25 cellular contexts compared by ENCODE assay signal in genomic region chr6:63824722-63825121, GRCh38.
A peak's percentile ranks its signal among the peaks of the same experiment; 100 is the strongest.
DNase-seq lines count a peak whose midpoint lies in the region; ATAC-seq, FAIRE-seq and TF ChIP-seq lines count a peak whose summit lies in the region.
"Had no signal": no experiment of that assay in that cellular context is flagged by ENCODE, and none has a peak within 500 bp of the region (broad histone marks: within the 10 kb centered on the region; RNA-seq: fewer than 3 reads in every experiment).

No MANE protein-coding gene starts in this region.

- no peak overlapping the region for H4K8ac ChIP-seq in H1 (ENCODE audit: extremely low read depth, insufficient read depth, low read length)

- H3K4ac ChIP-seq in H1 (replicated peaks; ENCODE audit: insufficient read length, low read depth, low read length), result no peak overlapping the region

- H3K4me1 ChIP-seq in H1 (replicated peaks in 1 of 4; ENCODE audit: control insufficient read depth in 3 of 4, insufficient read depth in 4 of 4, low read length in 3 of 4), result no peaks in the 10 kb centered on the region
- H3K4me1 ChIP-seq in neural progenitor cell, result peaks cover 14% of the 10 kb centered on the region
- peaks cover 0 to 34% (median 4%) of the 10 kb centered on the region in 5 donors for H3K4me1 ChIP-seq in subcutaneous abdominal adipose tissue (ENCODE audit: control insufficient read depth in 5 of 5, insufficient read depth in 5 of 5, low read length in 5 of 5)
- H3K4me1 ChIP-seq in left lung, result no peaks in the 10 kb centered on the region
- H3K4me1 ChIP-seq: BE2C, BLaER1 had no signal

- no peaks in the 10 kb centered on the region for H3K36me3 Mint-ChIP-seq in neural progenitor cell
- H3K36me3 Mint-ChIP-seq: CD14-positive monocyte; CD4-positive, alpha-beta memory T cell; CD4-positive, CD25-positive, alpha-beta regulatory T cell; CD8-positive, alpha-beta memory T cell had no signal

- TF ChIP-seq EP300 in H1 (IDR thresholded peaks at IDR 0.05; ENCODE audit: borderline replicate concordance in 1 of 2, low read depth in 2 of 2, low read length in 2 of 2), result no peak

- no peak for ATAC-seq in HG03354 (IDR thresholded peaks at IDR 0.05; ENCODE audit: poor library complexity, severe bottlenecking, unreplicated experiment)
- ATAC-seq in left lung, result no peak

- H2BK5ac ChIP-seq in H1 (ENCODE audit: low read depth, low read length), result no peak overlapping the region

- H3F3A ChIP-seq in neural progenitor cell (ENCODE audit: low read depth), result peaks cover 8% of the 10 kb centered on the region

- H2BK12ac ChIP-seq in H1 (ENCODE audit: low read depth, low read length), result no peak overlapping the region

- H3K4me2 ChIP-seq in H1 (ENCODE audit: insufficient read depth in 1 of 2, low read depth in 2 of 2, low read length in 2 of 2), result no peak overlapping the region
- no peak overlapping the region for H3K4me2 ChIP-seq in neural progenitor cell
- H3K4me2 ChIP-seq: BLaER1 had no signal

- H3K79me1 ChIP-seq in H1 (ENCODE audit: low read depth, low read length), result no peaks in the 10 kb centered on the region

- H3K27ac ChIP-seq in H1 (ENCODE audit: low read depth, low read length), result no peak overlapping the region
- H3K27ac ChIP-seq in neural progenitor cell, result no peak overlapping the region
- peak overlapping the region; percentile 58 for H3K27ac ChIP-seq in subcutaneous abdominal adipose tissue (ENCODE audit: low read depth, low read length)
- no peak overlapping the region for H3K27ac ChIP-seq in left lung
- H3K27ac ChIP-seq: BLaER1 had no signal

- TF ChIP-seq CTCF in H1 (IDR thresholded peaks at IDR 0.05; ENCODE audit: control extremely low read depth in 1 of 3, insufficient read depth in 1 of 3, low read depth in 1 of 3, low read length in 3 of 3), result no peak
- no peak for TF ChIP-seq CTCF in neural progenitor cell (IDR thresholded peaks at IDR 0.05)
- TF ChIP-seq CTCF in left lung (IDR thresholded peaks at IDR 0.05), result no peak

- H3K27me3 Mint-ChIP-seq in neural progenitor cell (ENCODE audit: insufficient read depth, low read depth), result no peaks in the 10 kb centered on the region

- no peaks in the 10 kb centered on the region for H3K23me2 ChIP-seq in H1 (ENCODE audit: low read depth, low read length)

- no peaks in the 10 kb centered on the region for H3K36me3 ChIP-seq in H1 (ENCODE audit: control insufficient read depth in 2 of 4, insufficient read depth in 4 of 4, low read length in 3 of 4)
- H3K36me3 ChIP-seq in neural progenitor cell, result no peaks in the 10 kb centered on the region
- H3K36me3 ChIP-seq in subcutaneous abdominal adipose tissue (ENCODE audit: control insufficient read depth in 5 of 5, insufficient read depth in 5 of 5, low read length in 5 of 5), result no peaks in the 10 kb centered on the region
- no peaks in the 10 kb centered on the region for H3K36me3 ChIP-seq in left lung
- H3K36me3 ChIP-seq: BLaER1 had no signal

- H3K79me2 ChIP-seq in H1 (ENCODE audit: control insufficient read depth in 1 of 2, insufficient read depth in 2 of 2, low read length in 2 of 2), result no peaks in the 10 kb centered on the region
- H3K79me2 ChIP-seq in neural progenitor cell (ENCODE audit: low read depth), result no peaks in the 10 kb centered on the region

- no peak for FAIRE-seq in H1 (lab: Jason Lieb, UNC)
- FAIRE-seq: A204.1, D721Med, G401.6, GM12891, GM19239 had no signal

- H3K4me3 ChIP-seq in H1 (ENCODE audit: extremely low read depth in 1 of 4, insufficient read depth in 2 of 4, low read depth in 3 of 4, low read length in 4 of 4) (no peak overlapping the region), neural progenitor cell (no peak overlapping the region), subcutaneous abdominal adipose tissue (ENCODE audit: low read depth in 1 of 5, low read length in 5 of 5) (peak overlapping the region; percentile 48 to 87 (median 69)), left lung (no peak overlapping the region)
- H3K4me3 ChIP-seq: BLaER1 had no signal

- peaks cover 9% of the 10 kb centered on the region for H3K4me1 Mint-ChIP-seq in neural progenitor cell
- H3K4me1 Mint-ChIP-seq: CD4-positive, alpha-beta memory T cell; CD8-positive, alpha-beta memory T cell had no signal

- H4K5ac ChIP-seq in H1 (ENCODE audit: insufficient read length, low read depth, low read length), result no peak overlapping the region

- H2AK5ac ChIP-seq in H1 (ENCODE audit: low read depth, low read length), result no peak overlapping the region

- H3K18ac ChIP-seq in H1 (ENCODE audit: extremely low read depth, low read length), result no peak overlapping the region

- no peak overlapping the region for H3K23ac ChIP-seq in H1 (ENCODE audit: insufficient read length)

- no peak overlapping the region for H3K9ac ChIP-seq in H1 (replicated peaks in 1 of 4; ENCODE audit: extremely low read depth in 1 of 4, low read depth in 3 of 4, low read length in 3 of 4)
- no peak overlapping the region for H3K9ac ChIP-seq in neural progenitor cell
- H3K9ac ChIP-seq in subcutaneous abdominal adipose tissue (ENCODE audit: low read length in 5 of 5), result peak overlapping the region in 2 of 5 donors; percentile 67 to 73
- H3K9ac ChIP-seq: BLaER1 had no signal

- H3K27ac Mint-ChIP-seq in neural progenitor cell, result no peak overlapping the region
- H3K27ac Mint-ChIP-seq: CD4-positive, alpha-beta memory T cell; CD4-positive, CD25-positive, alpha-beta regulatory T cell; CD8-positive, alpha-beta memory T cell had no signal

- no peak overlapping the region for H2BK20ac ChIP-seq in H1 (ENCODE audit: low read length)

- H3K56ac ChIP-seq in H1 (replicated peaks; ENCODE audit: insufficient read length, low read depth, low read length), result no peak overlapping the region

- H3K27me3 ChIP-seq in H1 (replicated peaks in 1 of 4; ENCODE audit: control insufficient read depth in 3 of 4, extremely low read depth in 1 of 4, insufficient read depth in 3 of 4, low read length in 3 of 4), result no peaks in the 10 kb centered on the region
- no peaks in the 10 kb centered on the region for H3K27me3 ChIP-seq in neural progenitor cell
- no peaks in the 10 kb centered on the region for H3K27me3 ChIP-seq in subcutaneous abdominal adipose tissue (ENCODE audit: control insufficient read depth in 5 of 5, insufficient read depth in 4 of 5, low read length in 5 of 5)
- H3K27me3 ChIP-seq in left lung, result no peaks in the 10 kb centered on the region
- H3K27me3 ChIP-seq: BE2C, BLaER1 had no signal

- H3K9me3 Mint-ChIP-seq in neural progenitor cell, result peaks cover 24% of the 10 kb centered on the region

- no peak for TF ChIP-seq RAD21 in H1 (IDR thresholded peaks at IDR 0.05 in 1 of 2, conservative IDR thresholded peaks at IDR 0.05 in 1 of 2; ENCODE audit: low read depth in 2 of 2, low read length in 2 of 2)

- CTCF ChIA-PET in H1 (lab: Charles Lee; ENCODE audit: partially characterized antibody), result interaction anchor here (2.2 kb wide), 1 partner anchor 12 kb away, joined by 10 read pairs; no protein-coding TSS in a partner anchor

- no peak overlapping the region for H3K4me3 Mint-ChIP-seq in neural progenitor cell
- H3K4me3 Mint-ChIP-seq: CD14-positive monocyte; CD4-positive, alpha-beta memory T cell; CD4-positive, CD25-positive, alpha-beta regulatory T cell; CD8-positive, alpha-beta memory T cell had no signal

- WGBS in H1 (ENCODE audit: extremely low coverage in 1 of 2, insufficient coverage in 1 of 2, insufficient read length in 1 of 2, insufficient replicate concordance in 2 of 2, low coverage in 1 of 2, low lambda C conversion rate in 2 of 2, missing lambda C conversion rate in 1 of 2), 2 experiments, result 93% methylated on average over 6 of the region's 6 CpGs; no CpG with 5 or more reads in 1 of the 2 experiments

- no peak overlapping the region for H2BK120ac ChIP-seq in H1 (replicated peaks; ENCODE audit: low read depth, low read length)

- intact Hi-C loops in left lung (cut with DNase I), result no loop called here

- H2AFZ ChIP-seq in H1 (ENCODE audit: low read length) (0 out of 2 replicates have a peak overlapping the region, but pooled peaks have one; percentile 32), neural progenitor cell (replicated peaks) (peak overlapping the region; percentile 6)

- DNase-seq in H1 (ENCODE audit: low read depth in 1 of 2, low spot score in 2 of 2), result no peak
- DNase-seq in neural progenitor cell (ENCODE audit: low spot score), result no peak
- DNase-seq in left lung, result no peak
- DNase-seq in activated T-cell treated with anti-CD3 and anti-CD28 coated beads for 4 hours, result no peak
- DNase-seq in stimulated activated CD4-positive, alpha-beta T cell treated with anti-CD3 and anti-CD28 coated beads, Interleukin-4, amount 100 ng/mL, for 4 hours, result no peak
- DNase-seq: 8988T; ACHN; BE2C; C1 segment of cervical spinal cord; Calu3; CD4-positive, alpha-beta memory T cell; CD4-positive, CD25-positive, alpha-beta regulatory T cell; CD8-positive, alpha-beta memory T cell; COR-L47; DMS79 treated with DMSO at 0.1 percent for 48 hours; GF-D8 had no signal

- H4K20me1 ChIP-seq in H1 (replicated peaks in 1 of 2; ENCODE audit: control insufficient read depth in 1 of 2, insufficient read depth in 2 of 2, low read length in 2 of 2) (no peaks in the 10 kb centered on the region), neural progenitor cell (ENCODE audit: low read depth) (no peaks in the 10 kb centered on the region)
- H4K20me1 ChIP-seq: BLaER1 had no signal

- no peak overlapping the region for H4K91ac ChIP-seq in H1 (replicated peaks; ENCODE audit: insufficient read length, low read length)

- POLR2A ChIA-PET in H1 (lab: Charles Lee; ENCODE audit: partially characterized antibody), result no interaction called here

- no peak for TF ChIP-seq POLR2A in H1 (IDR thresholded peaks at IDR 0.05; ENCODE audit: control extremely low read depth in 1 of 2, low read depth in 2 of 2, low read length in 2 of 2)

- no peak overlapping the region for H2BK15ac ChIP-seq in H1 (ENCODE audit: low read length)

- H3K14ac ChIP-seq in H1 (ENCODE audit: insufficient read length), result no peak overlapping the region

- peaks cover 0 to 9% of the 10 kb centered on the region in 2 experiments; a peak in 2 of 4 replicates for H3K9me3 ChIP-seq in H1 (ENCODE audit: insufficient read depth in 2 of 2, low read depth in 1 of 2, low read length in 1 of 2)
- no peaks in the 10 kb centered on the region for H3K9me3 ChIP-seq in neural progenitor cell (ENCODE audit: low read depth)
- peaks cover 0 to 2% (median 0%) of the 10 kb centered on the region in 5 donors for H3K9me3 ChIP-seq in subcutaneous abdominal adipose tissue (ENCODE audit: control insufficient read depth in 5 of 5, low read length in 5 of 5)
- H3K9me3 ChIP-seq in left lung, result peaks cover 0 to 17% of the 10 kb centered on the region in 2 donors
- H3K9me3 ChIP-seq: BE2C, BLaER1 had no signal

TF ChIP-seq in H1, 55 proteins besides CTCF, POLR2A, EP300 and RAD21 (continues in another document):
- TF ChIP-seq, protein P1, sequence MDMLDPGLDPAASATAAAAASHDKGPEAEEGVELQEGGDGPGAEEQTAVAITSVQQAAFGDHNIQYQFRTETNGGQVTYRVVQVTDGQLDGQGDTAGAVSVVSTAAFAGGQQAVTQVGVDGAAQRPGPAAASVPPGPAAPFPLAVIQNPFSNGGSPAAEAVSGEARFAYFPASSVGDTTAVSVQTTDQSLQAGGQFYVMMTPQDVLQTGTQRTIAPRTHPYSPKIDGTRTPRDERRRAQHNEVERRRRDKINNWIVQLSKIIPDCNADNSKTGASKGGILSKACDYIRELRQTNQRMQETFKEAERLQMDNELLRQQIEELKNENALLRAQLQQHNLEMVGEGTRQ (IDR thresholded peaks at IDR 0.05; ENCODE audit: low read length), result no peak
- TF ChIP-seq EZH2 (IDR thresholded peaks at IDR 0.05; ENCODE audit: low read depth, low read length, severe bottlenecking), result no peak

Comparison
In these comparisons a context has a peak if more than half of its experiments do, and no peak if none do; other contexts are left out.
1. H3K4me3 ChIP-seq: peak in subcutaneous abdominal adipose tissue (5 of 5); none in H1 (0 of 4), neural progenitor cell (single experiment) and left lung (0 of 2).